ENCODE assay signal across 11 cellular contexts in genomic region chr17:77833769-77834168, GRCh38.
"Had no signal": no experiment of that assay in that cellular context is flagged by ENCODE, and none has a peak within 500 bp of the region (broad histone marks: within the 10 kb centered on the region; RNA-seq: fewer than 3 reads in every experiment).

No MANE protein-coding gene starts in this region.

- H3K27me3 Mint-ChIP-seq: T-cell had no signal

- H3K4me3 ChIP-seq: adrenal gland, cardiac muscle cell, dorsolateral prefrontal cortex, hepatocyte, thyroid gland had no signal

- H3K27ac ChIP-seq: cardiac muscle cell, hepatocyte, thyroid gland had no signal

- H2AFZ ChIP-seq: hepatocyte had no signal

- H3K9me3 ChIP-seq: adrenal gland, thyroid gland had no signal

- H3K4me3 Mint-ChIP-seq: activated naive CD4-positive, alpha-beta T cell treated with anti-CD3 and anti-CD28 coated beads for 36 hours; naive B cell; T-cell had no signal

- H3K79me2 ChIP-seq: hepatocyte had no signal

- H3K9me3 Mint-ChIP-seq: activated naive CD4-positive, alpha-beta T cell treated with anti-CD3 and anti-CD28 coated beads for 36 hours; naive B cell had no signal

- DNase-seq: naive B cell, T1000 had no signal

- ATAC-seq: left lobe of liver had no signal

- H3K27me3 ChIP-seq: adrenal gland, cardiac muscle cell, dorsolateral prefrontal cortex, hepatocyte, thyroid gland had no signal

- H3K36me3 ChIP-seq: adrenal gland, cardiac muscle cell, thyroid gland had no signal

- H3K27ac Mint-ChIP-seq: activated naive CD4-positive, alpha-beta T cell treated with anti-CD3 and anti-CD28 coated beads for 36 hours; T-cell had no signal

- H3K36me3 Mint-ChIP-seq: naive B cell, T-cell had no signal

- FAIRE-seq: endometrium had no signal
